In the genomic region with DNA sequence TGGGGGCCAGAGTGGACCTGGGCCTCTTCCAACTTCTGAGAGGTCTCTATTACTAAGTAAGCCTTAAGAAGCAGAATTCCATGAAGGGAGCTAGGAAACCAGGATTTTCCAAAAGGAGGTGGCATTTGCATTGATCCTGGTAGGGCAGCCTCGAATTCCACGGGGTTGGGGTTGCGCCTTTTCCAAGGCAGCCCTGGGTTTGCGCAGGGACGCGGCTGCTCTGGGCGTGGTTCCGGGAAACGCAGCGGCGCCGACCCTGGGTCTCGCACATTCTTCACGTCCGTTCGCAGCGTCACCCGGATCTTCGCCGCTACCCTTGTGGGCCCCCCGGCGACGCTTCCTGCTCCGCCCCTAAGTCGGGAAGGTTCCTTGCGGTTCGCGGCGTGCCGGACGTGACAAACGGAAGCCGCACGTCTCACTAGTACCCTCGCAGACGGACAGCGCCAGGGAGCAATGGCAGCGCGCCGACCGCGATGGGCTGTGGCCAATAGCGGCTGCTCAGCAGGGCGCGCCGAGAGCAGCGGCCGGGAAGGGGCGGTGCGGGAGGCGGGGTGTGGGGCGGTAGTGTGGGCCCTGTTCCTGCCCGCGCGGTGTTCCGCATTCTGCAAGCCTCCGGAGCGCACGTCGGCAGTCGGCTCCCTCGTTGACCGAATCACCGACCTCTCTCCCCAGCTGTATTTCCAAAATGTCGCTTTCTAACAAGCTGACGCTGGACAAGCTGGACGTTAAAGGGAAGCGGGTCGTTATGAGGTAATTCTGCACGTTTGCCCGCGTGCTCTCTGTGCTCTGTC, we compare ENCODE assay signal across 8 cellular contexts. TPM values are rescaled to one million over a fixed set of nuclear protein-coding genes. Genes with fewer than 3 reads are reported as not detected.
DNase-seq lines count a peak whose midpoint lies in the region; ATAC-seq and TF ChIP-seq lines count a peak whose summit lies in the region.

A gene (plus strand): TSS at position 593 of the 791 bp plus-strand sequence. CDS start 93 bp downstream, at position 686.

- H3K9me3 Mint-ChIP-seq in nephron progenitor cell, result peaks cover 47% of the 10 kb centered on the region
- H3K9me3 Mint-ChIP-seq in stimulated activated naive CD8-positive, alpha-beta T cell treated with anti-CD3 and anti-CD28 coated beads, Interleukin-15, amount 100 ng/mL, for 72 hours, result no peaks in the 10 kb centered on the region

- ATAC-seq in stimulated activated naive CD8-positive, alpha-beta T cell treated with anti-CD3 and anti-CD28 coated beads, Interleukin-15, amount 100 ng/mL, for 72 hours, result peak; percentile 97

- H3K4me3 ChIP-seq in H7 (ENCODE audit: insufficient read depth, low read depth, low read length), result peak within 1 kb of the TSS; percentile 68
- H3K4me3 ChIP-seq in fibroblast of the aortic adventitia (ENCODE audit: low read depth, low read length), result peak within 1 kb of the TSS; percentile 73

- H3K27ac Mint-ChIP-seq in nephron progenitor cell, result peak within 1 kb of the TSS; percentile 96
- peak within 1 kb of the TSS; percentile 89 to 96 for H3K27ac Mint-ChIP-seq in stimulated activated naive CD8-positive, alpha-beta T cell treated with anti-CD3 and anti-CD28 coated beads, Interleukin-15, amount 100 ng/mL, for 72 hours

- no peaks in the 10 kb centered on the region for H3K27me3 ChIP-seq in H7 (ENCODE audit: control insufficient read depth, insufficient read depth, low read length)

- peaks cover 3% of the 10 kb centered on the region for H3K27me3 Mint-ChIP-seq in nephron progenitor cell (ENCODE audit: low read depth, poor library complexity)
- no peaks in the 10 kb centered on the region for H3K27me3 Mint-ChIP-seq in stimulated activated naive CD8-positive, alpha-beta T cell treated with anti-CD3 and anti-CD28 coated beads, Interleukin-15, amount 100 ng/mL, for 72 hours

- H3K4me1 Mint-ChIP-seq in nephron progenitor cell, result peaks cover 40% of the 10 kb centered on the region
- H3K4me1 Mint-ChIP-seq in stimulated activated naive CD8-positive, alpha-beta T cell treated with anti-CD3 and anti-CD28 coated beads, Interleukin-15, amount 100 ng/mL, for 72 hours, result peaks cover 30% of the 10 kb centered on the region

- DNase-seq in ELF-1 (ENCODE audit: low read depth, low spot score), result peak; percentile 99
- peak; percentile 93 for DNase-seq in H7
- peak; percentile 97 for DNase-seq in M059J (ENCODE audit: low read depth)
- peak; percentile 81 to 87 for DNase-seq in SHP77 (lab: John Stamatoyannopoulos, UW)
- DNase-seq in activated effector memory CD4-positive, alpha-beta T cell treated with anti-CD3 and anti-CD28 coated beads, Interleukin-2, amount 50 U/mL, for 16 hours, result peak; percentile 97
- DNase-seq in fibroblast of the aortic adventitia (ENCODE audit: low read depth), result peak; percentile 95
- DNase-seq in nephron progenitor cell, result peak; percentile 86
- peak; percentile 89 to 96 for DNase-seq in stimulated activated naive CD8-positive, alpha-beta T cell treated with anti-CD3 and anti-CD28 coated beads, Interleukin-15, amount 100 ng/mL, for 72 hours

- TF ChIP-seq CTCF in fibroblast of the aortic adventitia (IDR thresholded peaks at IDR 0.05; ENCODE audit: insufficient read depth, low read length) (no peak), nephron progenitor cell (IDR thresholded peaks at IDR 0.05) (no peak)

- H3K36me3 Mint-ChIP-seq in nephron progenitor cell (ENCODE audit: low read depth), result peaks cover 24% of the 10 kb centered on the region

- H3K36me3 ChIP-seq in H7 (replicated peaks; ENCODE audit: control insufficient read depth, insufficient read depth, low read length), result peaks cover 1% of the 10 kb centered on the region

- peak within 1 kb of the TSS; percentile 89 for H3K4me3 Mint-ChIP-seq in nephron progenitor cell
- peak within 1 kb of the TSS; percentile 88 to 94 for H3K4me3 Mint-ChIP-seq in stimulated activated naive CD8-positive, alpha-beta T cell treated with anti-CD3 and anti-CD28 coated beads, Interleukin-15, amount 100 ng/mL, for 72 hours

RNA-seq across cellular contexts. Expression of the gene that starts here (rescaled TPM):
- 396 and 534 TPM in 2 replicates for total RNA-seq in H7 (2014; rRNA removed; shearing (Covaris generic))
- 663 and 1,592 TPM in 2 replicates for total RNA-seq in M059J (2014; rRNA removed; shearing (Covaris generic))
- total RNA-seq in fibroblast of the aortic adventitia (ENCODE audit: low replicate concordance), result 144 and 222 TPM in 2 replicates

Comparison
In these comparisons a context has a peak if more than half of its experiments do, and no peak if none do; other contexts are left out.
1. Peak in every context shown above with its lines: DNase-seq, ATAC-seq and H3K4me3 ChIP-seq.